ENCODE assay signal across 16 cellular contexts in the genomic region with DNA sequence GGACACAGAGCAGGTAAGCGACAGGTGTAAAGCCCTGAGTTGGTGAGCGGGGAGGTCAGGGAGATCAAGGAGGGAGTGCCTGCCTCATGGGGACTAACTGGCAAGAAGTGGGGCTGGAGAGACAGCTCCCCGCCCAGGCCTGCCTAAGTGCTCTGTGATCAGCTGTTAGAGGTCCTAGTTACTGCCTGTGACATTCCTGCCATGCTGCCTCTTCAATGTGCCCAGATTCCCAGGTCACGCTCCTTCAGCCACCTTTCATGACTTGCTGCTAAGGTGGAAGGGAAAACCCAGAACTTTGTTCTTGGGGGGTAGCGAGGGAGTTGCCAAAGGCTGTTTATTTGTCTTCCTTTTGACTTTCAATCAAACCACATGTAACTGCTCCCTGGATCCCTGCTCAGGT.
A peak's percentile ranks its signal among the peaks of the same experiment; 100 is the strongest.
DNase-seq lines count a peak whose midpoint lies in the region; ATAC-seq and TF ChIP-seq lines count a peak whose summit lies in the region.
"Had no signal": no experiment of that assay in that cellular context is flagged by ENCODE, and none has a peak within 500 bp of the region (broad histone marks: within the 10 kb centered on the region; RNA-seq: fewer than 3 reads in every experiment).

No MANE protein-coding gene starts in this region.

- intact Hi-C loops in activated CD4-positive, alpha-beta T cell treated with anti-CD3 and anti-CD28 coated beads for 36 hours (cut with DNase I, micrococcal nuclease): loop anchor here in 1 of 2 experiments (2.0 kb wide), 1 partner anchor 45 kb away; no protein-coding TSS in a partner anchor
- intact Hi-C loops in lower lobe of right lung (cut with DNase I): no loop called here

- peak overlapping the region; percentile 37 for H3K9ac ChIP-seq in skeletal muscle satellite cell (ENCODE audit: low read depth, low read length)

- DNase-seq in activated CD4-positive, alpha-beta T cell treated with anti-CD3 and anti-CD28 coated beads for 36 hours: no peak
- DNase-seq in activated CD4-positive, alpha-beta T cell treated with anti-CD3 and anti-CD28 coated beads for 48 hours: no peak
- peak; percentile 17 for DNase-seq in activated CD8-positive, alpha-beta T cell treated with anti-CD3 and anti-CD28 coated beads, Interleukin-2, amount 10 ng/mL, durations not matched to agents 7 days and 5 days
- no peak for DNase-seq in lower lobe of right lung
- DNase-seq in H7: no peak
- DNase-seq in NCI-H128 (lab: John Stamatoyannopoulos, UW; ENCODE audit: unreplicated experiment): no peak
- DNase-seq in activated T-cell treated with anti-CD3 and anti-CD28 coated beads, Interleukin-2, amount 50 U/mL, for 72 hours: no peak
- DNase-seq: activated CD8-positive, alpha-beta memory T cell treated with anti-CD3 and anti-CD28 coated beads, Interleukin-2, amount 10 ng/mL, durations not matched to agents 7 days and 5 days; NCI-H1436; NCI-H226 had no signal

- no peaks in the 10 kb centered on the region for H3K9me3 Mint-ChIP-seq in activated CD4-positive, alpha-beta T cell treated with anti-CD3 and anti-CD28 coated beads for 36 hours (ENCODE audit: low read depth)
- no peaks in the 10 kb centered on the region for H3K9me3 Mint-ChIP-seq in activated CD8-positive, alpha-beta T cell treated with anti-CD3 and anti-CD28 coated beads, Interleukin-2, amount 10 ng/mL, durations not matched to agents 7 days and 5 days (ENCODE audit: insufficient read depth)
- H3K9me3 Mint-ChIP-seq in activated T-cell treated with anti-CD3 and anti-CD28 coated beads, Interleukin-2, amount 50 U/mL, for 72 hours: no peaks in the 10 kb centered on the region
- H3K9me3 Mint-ChIP-seq: activated naive CD4-positive, alpha-beta T cell treated with anti-CD3 and anti-CD28 coated beads for 36 hours; CD8-positive, alpha-beta memory T cell had no signal

- CTCF ChIA-PET in activated CD4-positive, alpha-beta T cell treated with anti-CD3 and anti-CD28 coated beads for 36 hours (lab: Charles Lee): interaction anchor here (1.4 kb wide), 1 partner anchor 15 kb away, joined by 4 read pairs; no protein-coding TSS in a partner anchor
- CTCF ChIA-PET in activated CD8-positive, alpha-beta T cell treated with anti-CD3 and anti-CD28 coated beads, Interleukin-2, amount 10 ng/mL, durations not matched to agents 7 days and 5 days (lab: Charles Lee): no interaction called here

- H3K4me3 ChIP-seq in lower lobe of right lung: no peak overlapping the region
- no peak overlapping the region for H3K4me3 ChIP-seq in skeletal muscle satellite cell (ENCODE audit: low read length)
- no peak overlapping the region for H3K4me3 ChIP-seq in H7 (ENCODE audit: insufficient read depth, low read depth, low read length)
- H3K4me3 ChIP-seq: GM12878, suprapubic skin had no signal

- H3K36me3 ChIP-seq in lower lobe of right lung (no peaks in the 10 kb centered on the region), skeletal muscle satellite cell (ENCODE audit: insufficient read depth, low read length) (no peaks in the 10 kb centered on the region), H7 (replicated peaks; ENCODE audit: control insufficient read depth, insufficient read depth, low read length) (no peaks in the 10 kb centered on the region)
- H3K36me3 ChIP-seq: suprapubic skin had no signal

- no peaks in the 10 kb centered on the region for H3K27me3 Mint-ChIP-seq in activated CD4-positive, alpha-beta T cell treated with anti-CD3 and anti-CD28 coated beads for 36 hours
- H3K27me3 Mint-ChIP-seq in activated CD8-positive, alpha-beta T cell treated with anti-CD3 and anti-CD28 coated beads, Interleukin-2, amount 10 ng/mL, durations not matched to agents 7 days and 5 days (ENCODE audit: low read depth): no peaks in the 10 kb centered on the region
- H3K27me3 Mint-ChIP-seq in activated T-cell treated with anti-CD3 and anti-CD28 coated beads, Interleukin-2, amount 50 U/mL, for 72 hours (ENCODE audit: low read depth): no peaks in the 10 kb centered on the region
- H3K27me3 Mint-ChIP-seq: activated CD8-positive, alpha-beta memory T cell treated with anti-CD3 and anti-CD28 coated beads, Interleukin-2, amount 10 ng/mL, durations not matched to agents 7 days and 5 days; progenitor cell of endocrine pancreas had no signal

- H3K27ac Mint-ChIP-seq in activated CD4-positive, alpha-beta T cell treated with anti-CD3 and anti-CD28 coated beads for 36 hours: peak overlapping the region; percentile 74
- H3K27ac Mint-ChIP-seq in activated CD8-positive, alpha-beta T cell treated with anti-CD3 and anti-CD28 coated beads, Interleukin-2, amount 10 ng/mL, durations not matched to agents 7 days and 5 days: peak overlapping the region; percentile 62
- H3K27ac Mint-ChIP-seq in activated T-cell treated with anti-CD3 and anti-CD28 coated beads, Interleukin-2, amount 50 U/mL, for 72 hours: no peak overlapping the region
- H3K27ac Mint-ChIP-seq: activated CD8-positive, alpha-beta memory T cell treated with anti-CD3 and anti-CD28 coated beads, Interleukin-2, amount 10 ng/mL, durations not matched to agents 7 days and 5 days; activated naive CD4-positive, alpha-beta T cell treated with anti-CD3 and anti-CD28 coated beads for 36 hours; progenitor cell of endocrine pancreas had no signal

- no peak overlapping the region for H3K4me2 ChIP-seq in skeletal muscle satellite cell (ENCODE audit: low read length)

- POLR2A ChIA-PET in activated CD4-positive, alpha-beta T cell treated with anti-CD3 and anti-CD28 coated beads for 36 hours (lab: Charles Lee): interaction anchor here (0.7 kb wide), 1 partner anchor 71 kb away, joined by 4 read pairs; no protein-coding TSS in a partner anchor
- POLR2A ChIA-PET in activated CD8-positive, alpha-beta T cell treated with anti-CD3 and anti-CD28 coated beads, Interleukin-2, amount 10 ng/mL, durations not matched to agents 7 days and 5 days (lab: Charles Lee): no interaction called here

- peak overlapping the region; percentile 14 for H3K4me3 Mint-ChIP-seq in activated CD4-positive, alpha-beta T cell treated with anti-CD3 and anti-CD28 coated beads for 36 hours
- H3K4me3 Mint-ChIP-seq in activated CD8-positive, alpha-beta T cell treated with anti-CD3 and anti-CD28 coated beads, Interleukin-2, amount 10 ng/mL, durations not matched to agents 7 days and 5 days: no peak overlapping the region
- peak overlapping the region in 1 of 2 donors; percentile 82 for H3K4me3 Mint-ChIP-seq in activated T-cell treated with anti-CD3 and anti-CD28 coated beads, Interleukin-2, amount 50 U/mL, for 72 hours
- H3K4me3 Mint-ChIP-seq: activated CD8-positive, alpha-beta memory T cell treated with anti-CD3 and anti-CD28 coated beads, Interleukin-2, amount 10 ng/mL, durations not matched to agents 7 days and 5 days; CD8-positive, alpha-beta memory T cell had no signal

- peaks cover 14% of the 10 kb centered on the region for H3K4me1 ChIP-seq in lower lobe of right lung
- peaks cover 31% of the 10 kb centered on the region for H3K4me1 ChIP-seq in skeletal muscle satellite cell (ENCODE audit: control insufficient read depth, insufficient read depth, low read length)

- H3K36me3 Mint-ChIP-seq in activated CD4-positive, alpha-beta T cell treated with anti-CD3 and anti-CD28 coated beads for 36 hours (ENCODE audit: low read depth): no peaks in the 10 kb centered on the region
- H3K36me3 Mint-ChIP-seq in activated CD8-positive, alpha-beta T cell treated with anti-CD3 and anti-CD28 coated beads, Interleukin-2, amount 10 ng/mL, durations not matched to agents 7 days and 5 days (ENCODE audit: low read depth): no peaks in the 10 kb centered on the region
- H3K36me3 Mint-ChIP-seq in activated T-cell treated with anti-CD3 and anti-CD28 coated beads, Interleukin-2, amount 50 U/mL, for 72 hours (ENCODE audit: insufficient read depth in 2 of 2): no peaks in the 10 kb centered on the region
- H3K36me3 Mint-ChIP-seq: activated CD8-positive, alpha-beta memory T cell treated with anti-CD3 and anti-CD28 coated beads, Interleukin-2, amount 10 ng/mL, durations not matched to agents 7 days and 5 days; CD8-positive, alpha-beta memory T cell had no signal

- H3K27me3 ChIP-seq in lower lobe of right lung (ENCODE audit: low read depth): no peaks in the 10 kb centered on the region
- H3K27me3 ChIP-seq in skeletal muscle satellite cell (ENCODE audit: control insufficient read depth, insufficient read depth, low read length): no peaks in the 10 kb centered on the region
- no peaks in the 10 kb centered on the region for H3K27me3 ChIP-seq in H7 (ENCODE audit: control insufficient read depth, insufficient read depth, low read length)
- H3K27me3 ChIP-seq: suprapubic skin had no signal

- H3K9me3 ChIP-seq in lower lobe of right lung: no peaks in the 10 kb centered on the region
- no peaks in the 10 kb centered on the region for H3K9me3 ChIP-seq in skeletal muscle satellite cell (replicated peaks; ENCODE audit: low read length)
- H3K9me3 ChIP-seq: suprapubic skin had no signal

- H3K27ac ChIP-seq in lower lobe of right lung: peak overlapping the region; percentile 25
- H3K27ac ChIP-seq: suprapubic skin had no signal

- ATAC-seq in activated CD4-positive, alpha-beta T cell treated with anti-CD3 and anti-CD28 coated beads for 36 hours: no peak
- ATAC-seq in activated CD8-positive, alpha-beta T cell treated with anti-CD3 and anti-CD28 coated beads, Interleukin-2, amount 10 ng/mL, durations not matched to agents 7 days and 5 days: no peak
- no peak for ATAC-seq in lower lobe of right lung
- no peak for ATAC-seq in activated T-cell treated with anti-CD3 and anti-CD28 coated beads, Interleukin-2, amount 50 U/mL, for 72 hours (replicated peaks in 1 of 2)
- ATAC-seq: activated CD8-positive, alpha-beta memory T cell treated with anti-CD3 and anti-CD28 coated beads, Interleukin-2, amount 10 ng/mL, durations not matched to agents 7 days and 5 days; GM12878 had no signal

- H3K4me1 Mint-ChIP-seq in activated CD4-positive, alpha-beta T cell treated with anti-CD3 and anti-CD28 coated beads for 36 hours: peaks cover 18% of the 10 kb centered on the region
- peaks cover 21% of the 10 kb centered on the region for H3K4me1 Mint-ChIP-seq in activated CD8-positive, alpha-beta T cell treated with anti-CD3 and anti-CD28 coated beads, Interleukin-2, amount 10 ng/mL, durations not matched to agents 7 days and 5 days (ENCODE audit: low read depth)
- peaks cover 31% of the 10 kb centered on the region for H3K4me1 Mint-ChIP-seq in activated T-cell treated with anti-CD3 and anti-CD28 coated beads, Interleukin-2, amount 50 U/mL, for 72 hours (ENCODE audit: low read depth)
- H3K4me1 Mint-ChIP-seq: CD8-positive, alpha-beta memory T cell had no signal

- TF ChIP-seq CTCF in lower lobe of right lung (IDR thresholded peaks at IDR 0.05): no peak
